Comparison of ENCODE assay signal across 15 cellular contexts in the genomic region with DNA sequence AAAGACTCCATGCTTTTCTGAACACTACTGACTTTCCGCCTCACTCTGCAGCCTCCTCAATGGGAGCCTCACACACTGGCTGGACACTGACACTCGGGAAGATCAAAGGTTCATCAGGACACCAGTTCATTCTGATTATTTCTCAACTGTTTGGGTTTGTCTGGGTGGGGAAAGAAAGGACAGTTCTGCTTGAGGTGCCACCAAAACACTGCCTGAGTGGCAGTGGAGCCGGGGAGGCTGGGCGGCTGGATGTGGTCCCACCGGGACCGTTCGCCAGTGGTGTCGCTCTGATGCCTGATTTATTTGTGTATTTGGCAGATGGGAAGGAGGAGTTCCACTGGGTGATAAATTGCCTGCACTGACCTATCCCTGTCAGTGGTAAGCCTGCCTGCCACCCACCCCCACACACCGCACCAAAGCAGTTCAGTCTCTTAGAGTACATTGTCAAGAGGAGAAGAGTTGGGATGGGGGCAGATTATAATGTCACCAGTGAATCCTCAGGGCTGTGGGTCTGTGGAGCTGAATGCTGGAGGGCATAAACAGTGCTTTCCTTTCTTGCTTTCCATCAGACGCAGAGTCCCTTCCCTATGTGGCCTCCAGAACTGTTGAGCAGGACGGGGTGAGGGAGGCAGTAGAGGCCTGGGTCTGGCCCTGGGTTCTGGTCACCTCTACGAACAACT. TPM values are rescaled to one million over a fixed set of nuclear protein-coding genes. Genes with fewer than 3 reads are reported as not detected.
DNase-seq lines count a peak whose midpoint lies in the region; ATAC-seq, FAIRE-seq and TF ChIP-seq lines count a peak whose summit lies in the region.
"Had no signal": no experiment of that assay in that cellular context is flagged by ENCODE, and none has a peak within 500 bp of the region (broad histone marks: within the 10 kb centered on the region; RNA-seq: fewer than 3 reads in every experiment).

No MANE protein-coding gene starts in this region.

- POLR2A ChIA-PET in HepG2 (lab: Yijun Ruan, JAX), result no interaction called here
- POLR2A ChIA-PET in RWPE1 (lab: Yijun Ruan, JAX; ENCODE audit: low non-redundant PET), result no interaction called here

- in situ Hi-C loops in HepG2 (cut with HindIII; ENCODE audit: extremely low pct_ligation_motif_present, low pct_unique_long_range_greater_than_20kb), result no loop called here

- no peak for TF ChIP-seq POLR2A in HepG2 (IDR thresholded peaks at IDR 0.05; ENCODE audit: insufficient read depth in 1 of 2, low read depth in 2 of 2, low read length in 2 of 2)

- H3K9me3 ChIP-seq in HepG2 (ENCODE audit: low read length), result no peaks in the 10 kb centered on the region
- H3K9me3 ChIP-seq: SJCRH30 had no signal

- peak overlapping the region; percentile 9 for H3K27ac ChIP-seq in HepG2 (ENCODE audit: extremely low read length, insufficient read depth, low read length)
- no peak overlapping the region for H3K27ac ChIP-seq in RWPE1
- H3K27ac ChIP-seq: SJCRH30 had no signal

- CTCF ChIA-PET in HepG2 (lab: Yijun Ruan, JAX; ENCODE audit: low intra/inter-chr PET ratio, low total read pairs), result no interaction called here
- CTCF ChIA-PET in RWPE1 (lab: Yijun Ruan, JAX), result no interaction called here

- H2AFZ ChIP-seq in HepG2 (ENCODE audit: low read length), result no peak overlapping the region

- peak overlapping the region; percentile 14; the same call in 1 of the 2 replicates for H3K9ac ChIP-seq in HepG2 (ENCODE audit: insufficient read depth, low read depth, low read length)

- peak; percentile 48 for DNase-seq in Right ventricle myocardium inferior (ENCODE audit: missing footprints)
- DNase-seq in left ventricle myocardium superior, result no peak
- peak; percentile 57 for DNase-seq in NCI-H82 treated with DMSO at 0.1 percent for 48 hours (lab: John Stamatoyannopoulos, UW; ENCODE audit: unreplicated experiment)
- peak; percentile 85 for DNase-seq in HepG2 (ENCODE audit: low spot score)
- DNase-seq in midbrain (lab: John Stamatoyannopoulos, UW), result no peak
- no peak for DNase-seq in RWPE1 (ENCODE audit: low spot score)
- DNase-seq: COR-L47, DMS53, NCI-H1105 treated with DMSO at 0.1 percent for 48 hours, NCI-H1694 treated with DMSO at 0.1 percent for 48 hours, NCI-H510A, SJCRH30 had no signal

- FAIRE-seq in HepG2 (lab: Jason Lieb, UNC), result peak; percentile 50
- FAIRE-seq: H54 had no signal

- H4K20me1 ChIP-seq in HepG2 (ENCODE audit: insufficient read depth, low read length), result no peaks in the 10 kb centered on the region

- peak overlapping the region in 1 of 3 experiments; percentile 11; a peak in 1 of 6 replicates for H3K4me3 ChIP-seq in HepG2 (replicated peaks in 1 of 3; ENCODE audit: insufficient read depth in 1 of 3, low read depth in 2 of 3, low read length in 3 of 3)
- H3K4me3 ChIP-seq: SJCRH30 had no signal

- BruUV-seq in HepG2 (replicated peaks; lab: Mats Ljungman, UMichigan), result no TSS peak

- H3K4me1 ChIP-seq in HepG2 (ENCODE audit: insufficient read depth, low read length), result peaks cover 78% of the 10 kb centered on the region
- H3K4me1 ChIP-seq: SJCRH30 had no signal

- no peak for ATAC-seq in Right ventricle myocardium inferior
- ATAC-seq in left ventricle myocardium superior, result no peak
- peak; percentile 63 for ATAC-seq in HepG2
- ATAC-seq in HG02973 (IDR thresholded peaks at IDR 0.05; ENCODE audit: unreplicated experiment), result no peak

- H3K27me3 ChIP-seq in HepG2 (ENCODE audit: control insufficient read depth in 1 of 2, insufficient read depth in 2 of 2, low read length in 2 of 2), result no peaks in the 10 kb centered on the region
- H3K27me3 ChIP-seq: SJCRH30 had no signal

- WGBS in HepG2 (ENCODE audit: low lambda C conversion rate), result 27% methylated on average over 11 of the region's 12 CpGs

- no peaks in the 10 kb centered on the region for H3K36me3 ChIP-seq in HepG2 (replicated peaks in 1 of 2; ENCODE audit: control insufficient read depth in 1 of 2, insufficient read depth in 2 of 2, low read length in 2 of 2)
- H3K36me3 ChIP-seq: SJCRH30 had no signal

- TF ChIP-seq EP300 in HepG2 (IDR thresholded peaks at IDR 0.05; ENCODE audit: low read depth in 2 of 2, low read length in 2 of 2), result no peak
- TF ChIP-seq EP300 in HepG2 (CRISPR knock-in tag; IDR thresholded peaks at IDR 0.05; ENCODE audit: borderline replicate concordance), result no peak

- no peaks in the 10 kb centered on the region for H3K79me2 ChIP-seq in HepG2 (ENCODE audit: insufficient read depth, low read length)

- H3K4me2 ChIP-seq in HepG2 (ENCODE audit: low read depth, low read length), result peak overlapping the region; percentile 49

- peak; percentile 37 for TF ChIP-seq CTCF in HepG2 (CRISPR knock-in tag; IDR thresholded peaks at IDR 0.05)
- no peak for TF ChIP-seq CTCF in RWPE1 (conservative IDR thresholded peaks at IDR 0.05; ENCODE audit: low read depth)

- intact Hi-C loops in Right ventricle myocardium inferior (cut with DNase I), result no loop called here
- intact Hi-C loops in left ventricle myocardium superior (cut with micrococcal nuclease), result no loop called here
- intact Hi-C loops in HepG2 (cut with micrococcal nuclease; ENCODE audit: unreplicated experiment), result no loop called here

- TF ChIP-seq RAD21 in HepG2 (CRISPR knock-in tag; IDR thresholded peaks at IDR 0.05), result no peak

TF ChIP-seq in HepG2, 621 proteins besides CTCF, POLR2A, EP300 and RAD21 (continues in another document):
- TF ChIP-seq ERF (CRISPR knock-in tag; IDR thresholded peaks at IDR 0.05) (no peak), ZNF644 (CRISPR knock-in tag; IDR thresholded peaks at IDR 0.05; ENCODE audit: low read depth) (0 out of 2 replicates have a peak, but pooled peaks have one; percentile 44), TAF1 (CRISPR knock-in tag; IDR thresholded peaks at IDR 0.05) (0 out of 2 replicates have a peak, but pooled peaks have one; percentile 6), HINFP (CRISPR knock-in tag; IDR thresholded peaks at IDR 0.05; ENCODE audit: low read depth) (peak; percentile 63; the same call in 1 of the 2 replicates), POGZ (CRISPR knock-in tag; IDR thresholded peaks at IDR 0.05) (peak; percentile 49; the same call in 1 of the 2 replicates), MTF1 (CRISPR knock-in tag; IDR thresholded peaks at IDR 0.05) (no peak), JARID2 (CRISPR knock-in tag; IDR thresholded peaks at IDR 0.05; ENCODE audit: insufficient replicate concordance) (no peak)

RNA-seq across cellular contexts. Expression of gene EDN1, which starts 49.8 kb away (rescaled TPM):
- total RNA-seq in Right ventricle myocardium inferior, result 2.9 TPM
- 2.7 TPM for total RNA-seq in left ventricle myocardium superior
- 0.15 and 0.21 TPM in 2 replicates for total RNA-seq in HepG2 (2016; rRNA removed; fragmentation: Illumina TruSeq; extraction: Trizol)
- total RNA-seq in HepG2 (2016; cell fraction: cytosol; rRNA removed; fragmentation: Illumina TruSeq; extraction: Trizol; ENCODE audit: low read depth), result 0.10 TPM in 1 of 2 replicates, not detected in the other
- 0.22 TPM in 1 of 2 replicates, not detected in the other for total RNA-seq in HepG2 (2016; cell fraction: insoluble cytoplasmic fraction; rRNA removed; fragmentation: Illumina TruSeq; extraction: Trizol)
- 0.07 and 0.22 TPM in 2 replicates for total RNA-seq in HepG2 (2016; cell fraction: membrane; rRNA removed; fragmentation: Illumina TruSeq; extraction: Trizol)
- 0.25 and 0.53 TPM in 2 replicates for total RNA-seq in HepG2 (2016; cell fraction: nucleus; rRNA removed; fragmentation: Illumina TruSeq; extraction: Trizol)
- 0.78 and 1.2 TPM in 2 replicates for polyA plus RNA-seq in HepG2 (2011; rRNA removed)
- polyA plus RNA-seq in HepG2 (2011; cell fraction: cytosol; rRNA removed), result 0.50 and 0.72 TPM in 2 replicates
- 1.3 TPM in 2 replicates for polyA plus RNA-seq in HepG2 (2011; cell fraction: nucleus; rRNA removed)
- polyA plus RNA-seq in HepG2 (2012), result 6.0 and 7.3 TPM in 2 replicates
- polyA plus RNA-seq in HepG2 (2016; cell fraction: cytosol; fragmentation: Illumina TruSeq; extraction: Trizol; ENCODE audit: low read depth), result not detected in 2 replicates
- polyA plus RNA-seq in HepG2 (2016; cell fraction: insoluble cytoplasmic fraction; fragmentation: Illumina TruSeq; extraction: Trizol; ENCODE audit: low read depth), result not detected in 2 replicates
- polyA plus RNA-seq in HepG2 (2016; cell fraction: membrane; fragmentation: Illumina TruSeq; extraction: Trizol; ENCODE audit: low read depth), result not detected in 2 replicates
- polyA plus RNA-seq in HepG2 (2016; cell fraction: nucleus; fragmentation: Illumina TruSeq; extraction: Trizol; ENCODE audit: insufficient read depth, low read depth), result 0.90 and 1.3 TPM in 2 replicates
- polyA minus RNA-seq in HepG2 (2011; rRNA and poly(A)+ RNA removed; ENCODE audit: low replicate concordance), result 1.0 TPM in 2 replicates
- 0.30 and 0.88 TPM in 2 replicates for polyA minus RNA-seq in HepG2 (2011; cell fraction: cytosol; rRNA and poly(A)+ RNA removed)
- polyA minus RNA-seq in HepG2 (2011; cell fraction: nucleus; rRNA and poly(A)+ RNA removed), result 0.62 and 0.77 TPM in 2 replicates
- polyA plus RNA-seq: IgD-negative memory B cell had no signal

Comparison
In these comparisons a context has a peak if more than half of its experiments do, and no peak if none do; other contexts are left out.
1. DNase-seq: peak in Right ventricle myocardium inferior (single experiment), NCI-H82 treated with DMSO at 0.1 percent for 48 hours (single experiment) and HepG2 (single experiment); none in left ventricle myocardium superior (single experiment), midbrain (single experiment) and RWPE1 (single experiment).